In the genomic region with DNA sequence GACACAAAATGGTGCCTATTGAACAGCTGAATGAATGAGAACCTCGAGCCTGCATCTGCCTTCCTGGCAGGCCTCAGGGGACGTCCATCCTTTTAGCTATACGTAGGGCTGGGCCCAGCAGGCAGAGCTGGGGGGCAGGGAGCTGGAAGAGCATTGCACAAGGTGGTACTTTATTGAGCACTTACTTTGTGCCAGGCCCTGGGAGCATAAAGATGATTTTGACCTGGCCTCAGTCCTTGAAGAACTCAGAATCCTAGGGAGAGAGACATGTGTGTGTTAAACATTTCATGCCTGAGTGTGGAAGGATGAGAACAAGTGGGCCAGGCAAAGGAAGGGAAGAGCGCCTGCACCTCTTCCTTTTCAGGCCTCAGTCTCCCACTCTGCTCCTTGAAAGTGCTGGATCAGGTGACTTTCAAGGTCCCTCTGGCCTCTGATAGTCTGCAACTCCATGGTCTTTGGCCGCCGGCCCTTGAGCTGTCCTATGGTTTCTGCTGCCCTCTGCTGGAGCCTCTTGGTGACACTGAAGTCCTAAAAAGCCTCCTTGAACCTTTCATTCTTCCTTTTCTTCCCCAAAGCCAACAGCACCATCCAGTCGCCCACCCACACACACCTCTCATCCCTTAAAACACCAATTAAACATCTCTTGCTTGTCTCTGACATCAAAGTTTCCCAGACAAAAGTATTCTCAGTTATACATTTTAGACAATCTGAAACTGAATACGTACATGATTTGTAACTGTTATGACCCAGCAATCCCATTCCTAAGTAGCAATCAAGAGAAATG, we compare ENCODE assay signal across 1 cellular context.
TF ChIP-seq lines count a peak whose summit lies in the region.

No MANE protein-coding gene starts in this region.

TF ChIP-seq in K562, 482 proteins besides CTCF, POLR2A, EP300 and RAD21 (continued from another document and continues in another):
- TF ChIP-seq, protein P1, sequence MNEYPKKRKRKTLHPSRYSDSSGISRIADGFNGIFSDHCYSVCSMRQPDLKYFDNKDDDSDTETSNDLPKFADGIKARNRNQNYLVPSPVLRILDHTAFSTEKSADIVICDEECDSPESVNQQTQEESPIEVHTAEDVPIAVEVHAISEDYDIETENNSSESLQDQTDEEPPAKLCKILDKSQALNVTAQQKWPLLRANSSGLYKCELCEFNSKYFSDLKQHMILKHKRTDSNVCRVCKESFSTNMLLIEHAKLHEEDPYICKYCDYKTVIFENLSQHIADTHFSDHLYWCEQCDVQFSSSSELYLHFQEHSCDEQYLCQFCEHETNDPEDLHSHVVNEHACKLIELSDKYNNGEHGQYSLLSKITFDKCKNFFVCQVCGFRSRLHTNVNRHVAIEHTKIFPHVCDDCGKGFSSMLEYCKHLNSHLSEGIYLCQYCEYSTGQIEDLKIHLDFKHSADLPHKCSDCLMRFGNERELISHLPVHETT (CRISPR knock-in tag; conservative IDR thresholded peaks at IDR 0.05 in 1 of 2, IDR thresholded peaks at IDR 0.05 in 1 of 2): no peak
- TF ChIP-seq TOE1 (IDR thresholded peaks at IDR 0.05; ENCODE audit: borderline replicate concordance): peak; percentile 84; the same call in 1 of the 2 replicates
- TF ChIP-seq TOE1 (CRISPR knock-in tag; IDR thresholded peaks at IDR 0.05; ENCODE audit: borderline replicate concordance, low read depth): no peak
- no peak for TF ChIP-seq ZNF274 (IDR thresholded peaks at IDR 0.05; ENCODE audit: borderline replicate concordance, low read depth, low read length)
- no peak for TF ChIP-seq PML (IDR thresholded peaks at IDR 0.05; ENCODE audit: low read length)
- TF ChIP-seq CBFA2T2 (conservative IDR thresholded peaks at IDR 0.05): 0 out of 2 replicates have a peak, but pooled peaks have one; percentile 10
- TF ChIP-seq RAD51 (IDR thresholded peaks at IDR 0.05; ENCODE audit: borderline replicate concordance, low read depth): peak; percentile 80
- TF ChIP-seq XRCC3 (IDR thresholded peaks at IDR 0.05): no peak
- TF ChIP-seq TCF7 (IDR thresholded peaks at IDR 0.05; ENCODE audit: borderline replicate concordance): no peak
- TF ChIP-seq SP2 (IDR thresholded peaks at IDR 0.05; ENCODE audit: extremely low read depth, low read depth, low read length, poor library complexity, severe bottlenecking): peak; percentile 65
- TF ChIP-seq ZFP91 (CRISPR knock-in tag; IDR thresholded peaks at IDR 0.05): no peak
- TF ChIP-seq MAZ (CRISPR knock-in tag; conservative IDR thresholded peaks at IDR 0.05 in 1 of 2, IDR thresholded peaks at IDR 0.05 in 1 of 2): peak in 1 of 2 experiments; percentile 62; a peak in 2 of 4 replicates
- TF ChIP-seq ESRRA (IDR thresholded peaks at IDR 0.05; ENCODE audit: borderline replicate concordance, low read depth): peak; percentile 63; the same call in 1 of the 2 replicates
- TF ChIP-seq NFIC (IDR thresholded peaks at IDR 0.05): peak; percentile 60
- 0 out of 2 replicates have a peak, but pooled peaks have one; percentile 40 for TF ChIP-seq ATF7 (IDR thresholded peaks at IDR 0.05)
- no peak for TF ChIP-seq HOXB6 (CRISPR knock-in tag; IDR thresholded peaks at IDR 0.05; ENCODE audit: borderline replicate concordance)
- peak; percentile 14; the same call in 1 of the 2 replicates for TF ChIP-seq SIN3B (IDR thresholded peaks at IDR 0.05; ENCODE audit: low read depth)
- TF ChIP-seq, protein P2, sequence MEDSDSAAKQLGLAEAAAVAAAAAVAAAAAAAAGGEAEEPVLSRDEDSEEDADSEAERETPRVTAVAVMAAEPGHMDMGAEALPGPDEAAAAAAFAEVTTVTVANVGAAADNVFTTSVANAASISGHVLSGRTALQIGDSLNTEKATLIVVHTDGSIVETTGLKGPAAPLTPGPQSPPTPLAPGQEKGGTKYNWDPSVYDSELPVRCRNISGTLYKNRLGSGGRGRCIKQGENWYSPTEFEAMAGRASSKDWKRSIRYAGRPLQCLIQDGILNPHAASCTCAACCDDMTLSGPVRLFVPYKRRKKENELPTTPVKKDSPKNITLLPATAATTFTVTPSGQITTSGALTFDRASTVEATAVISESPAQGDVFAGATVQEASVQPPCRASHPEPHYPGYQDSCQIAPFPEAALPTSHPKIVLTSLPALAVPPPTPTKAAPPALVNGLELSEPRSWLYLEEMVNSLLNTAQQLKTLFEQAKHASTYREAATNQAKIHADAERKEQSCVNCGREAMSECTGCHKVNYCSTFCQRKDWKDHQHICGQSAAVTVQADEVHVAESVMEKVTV (CRISPR knock-in tag; IDR thresholded peaks at IDR 0.05): peak; percentile 89
- TF ChIP-seq RCOR1 (IDR thresholded peaks at IDR 0.05; ENCODE audit: borderline replicate concordance in 1 of 2, low read depth in 2 of 2, low read length in 2 of 2): peak in 1 of 2 experiments; percentile 50; a peak in 1 of 4 replicates
- TF ChIP-seq RB1 (IDR thresholded peaks at IDR 0.05; ENCODE audit: low read depth): peak; percentile 89
- TF ChIP-seq TBL1XR1 (IDR thresholded peaks at IDR 0.05; ENCODE audit: low read length in 2 of 2): peak in 1 of 2 experiments; percentile 30; a peak in 1 of 4 replicates
- 0 out of 2 replicates have a peak, but pooled peaks have one; percentile 30 for TF ChIP-seq SMAD4 (CRISPR knock-in tag; conservative IDR thresholded peaks at IDR 0.05)
- TF ChIP-seq, protein P3, sequence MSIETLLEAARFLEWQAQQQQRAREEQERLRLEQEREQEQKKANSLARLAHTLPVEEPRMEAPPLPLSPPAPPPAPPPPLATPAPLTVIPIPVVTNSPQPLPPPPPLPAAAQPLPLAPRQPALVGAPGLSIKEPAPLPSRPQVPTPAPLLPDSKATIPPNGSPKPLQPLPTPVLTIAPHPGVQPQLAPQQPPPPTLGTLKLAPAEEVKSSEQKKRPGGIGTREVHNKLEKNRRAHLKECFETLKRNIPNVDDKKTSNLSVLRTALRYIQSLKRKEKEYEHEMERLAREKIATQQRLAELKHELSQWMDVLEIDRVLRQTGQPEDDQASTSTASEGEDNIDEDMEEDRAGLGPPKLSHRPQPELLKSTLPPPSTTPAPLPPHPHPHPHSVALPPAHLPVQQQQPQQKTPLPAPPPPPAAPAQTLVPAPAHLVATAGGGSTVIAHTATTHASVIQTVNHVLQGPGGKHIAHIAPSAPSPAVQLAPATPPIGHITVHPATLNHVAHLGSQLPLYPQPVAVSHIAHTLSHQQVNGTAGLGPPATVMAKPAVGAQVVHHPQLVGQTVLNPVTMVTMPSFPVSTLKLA (conservative IDR thresholded peaks at IDR 0.05): no peak
- TF ChIP-seq ZNF24 (IDR thresholded peaks at IDR 0.05): peak; percentile 54; the same call in 1 of the 2 replicates
- peak; percentile 30; the same call in 1 of the 2 replicates for TF ChIP-seq L3MBTL2 (IDR thresholded peaks at IDR 0.05)
- peak; percentile 73 for TF ChIP-seq BHLHE40 (IDR thresholded peaks at IDR 0.05; ENCODE audit: low read length)
- TF ChIP-seq PHF20 (IDR thresholded peaks at IDR 0.05; ENCODE audit: partially characterized antibody): peak; percentile 88
- no peak for TF ChIP-seq RUNX1 (IDR thresholded peaks at IDR 0.05; ENCODE audit: low read depth)
- TF ChIP-seq, protein P4, sequence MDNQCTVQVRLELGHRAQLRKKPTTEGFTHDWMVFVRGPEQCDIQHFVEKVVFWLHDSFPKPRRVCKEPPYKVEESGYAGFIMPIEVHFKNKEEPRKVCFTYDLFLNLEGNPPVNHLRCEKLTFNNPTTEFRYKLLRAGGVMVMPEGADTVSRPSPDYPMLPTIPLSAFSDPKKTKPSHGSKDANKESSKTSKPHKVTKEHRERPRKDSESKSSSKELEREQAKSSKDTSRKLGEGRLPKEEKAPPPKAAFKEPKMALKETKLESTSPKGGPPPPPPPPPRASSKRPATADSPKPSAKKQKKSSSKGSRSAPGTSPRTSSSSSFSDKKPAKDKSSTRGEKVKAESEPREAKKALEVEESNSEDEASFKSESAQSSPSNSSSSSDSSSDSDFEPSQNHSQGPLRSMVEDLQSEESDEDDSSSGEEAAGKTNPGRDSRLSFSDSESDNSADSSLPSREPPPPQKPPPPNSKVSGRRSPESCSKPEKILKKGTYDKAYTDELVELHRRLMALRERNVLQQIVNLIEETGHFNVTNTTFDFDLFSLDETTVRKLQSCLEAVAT (IDR thresholded peaks at IDR 0.05): 0 out of 4 replicates have a peak, but pooled peaks of 1 of the 2 experiments have one; percentile 51
- TF ChIP-seq GABPB1 (CRISPR knock-in tag; IDR thresholded peaks at IDR 0.05): peak; percentile 38; the same call in 1 of the 2 replicates
- TF ChIP-seq CTBP1 (IDR thresholded peaks at IDR 0.05; ENCODE audit: borderline replicate concordance): peak; percentile 58; the same call in 1 of the 2 replicates
- TF ChIP-seq ZBTB17 (CRISPR knock-in tag; IDR thresholded peaks at IDR 0.05): 0 out of 2 replicates have a peak, but pooled peaks have one; percentile 38
- no peak for TF ChIP-seq FOXJ2 (tag; IDR thresholded peaks at IDR 0.05)
- no peak for TF ChIP-seq ZNF589 (CRISPR knock-in tag; IDR thresholded peaks at IDR 0.05; ENCODE audit: low read depth)
- 0 out of 2 replicates have a peak, but pooled peaks have one; percentile 36 for TF ChIP-seq KAT8 (IDR thresholded peaks at IDR 0.05; ENCODE audit: low read depth)
- TF ChIP-seq GATAD2A (IDR thresholded peaks at IDR 0.05): no peak
- TF ChIP-seq, protein P5, sequence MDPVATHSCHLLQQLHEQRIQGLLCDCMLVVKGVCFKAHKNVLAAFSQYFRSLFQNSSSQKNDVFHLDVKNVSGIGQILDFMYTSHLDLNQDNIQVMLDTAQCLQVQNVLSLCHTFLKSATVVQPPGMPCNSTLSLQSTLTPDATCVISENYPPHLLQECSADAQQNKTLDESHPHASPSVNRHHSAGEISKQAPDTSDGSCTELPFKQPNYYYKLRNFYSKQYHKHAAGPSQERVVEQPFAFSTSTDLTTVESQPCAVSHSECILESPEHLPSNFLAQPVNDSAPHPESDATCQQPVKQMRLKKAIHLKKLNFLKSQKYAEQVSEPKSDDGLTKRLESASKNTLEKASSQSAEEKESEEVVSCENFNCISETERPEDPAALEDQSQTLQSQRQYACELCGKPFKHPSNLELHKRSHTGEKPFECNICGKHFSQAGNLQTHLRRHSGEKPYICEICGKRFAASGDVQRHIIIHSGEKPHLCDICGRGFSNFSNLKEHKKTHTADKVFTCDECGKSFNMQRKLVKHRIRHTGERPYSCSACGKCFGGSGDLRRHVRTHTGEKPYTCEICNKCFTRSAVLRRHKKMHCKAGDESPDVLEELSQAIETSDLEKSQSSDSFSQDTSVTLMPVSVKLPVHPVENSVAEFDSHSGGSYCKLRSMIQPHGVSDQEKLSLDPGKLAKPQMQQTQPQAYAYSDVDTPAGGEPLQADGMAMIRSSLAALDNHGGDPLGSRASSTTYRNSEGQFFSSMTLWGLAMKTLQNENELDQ (CRISPR knock-in tag; IDR thresholded peaks at IDR 0.05; ENCODE audit: borderline replicate concordance): no peak
- TF ChIP-seq MCM3 (IDR thresholded peaks at IDR 0.05): no peak
- peak; percentile 19 for TF ChIP-seq ARHGAP35 (IDR thresholded peaks at IDR 0.05; ENCODE audit: partially characterized antibody)
- TF ChIP-seq MYC (IDR thresholded peaks at IDR 0.05; ENCODE audit: low read depth, low read length): no peak
- TF ChIP-seq MYC (CRISPR knock-in tag; IDR thresholded peaks at IDR 0.05; ENCODE audit: borderline replicate concordance, low read depth): 0 out of 2 replicates have a peak, but pooled peaks have one; percentile 43
- TF ChIP-seq MAFF (IDR thresholded peaks at IDR 0.05; ENCODE audit: low read length): no peak
- TF ChIP-seq HNRNPH1 (optimal IDR thresholded peaks at IDR 0.05; ENCODE audit: low read depth, low read length): no peak
- no peak for TF ChIP-seq KAT7 (CRISPR knock-in tag; IDR thresholded peaks at IDR 0.05; ENCODE audit: borderline replicate concordance)
- TF ChIP-seq ZNF263 (CRISPR knock-in tag; IDR thresholded peaks at IDR 0.05; ENCODE audit: borderline replicate concordance): peak; percentile 40; the same call in 1 of the 2 replicates
- peak; percentile 54; the same call in 1 of the 2 replicates for TF ChIP-seq ZNF197 (CRISPR knock-in tag; IDR thresholded peaks at IDR 0.05; ENCODE audit: low read depth)
- TF ChIP-seq THRAP3 (IDR thresholded peaks at IDR 0.05; ENCODE audit: borderline replicate concordance): 0 out of 2 replicates have a peak, but pooled peaks have one; percentile 83
- TF ChIP-seq CUX1 (CRISPR knock-in tag; IDR thresholded peaks at IDR 0.05): no peak
- TF ChIP-seq SREBF1 (IDR thresholded peaks at IDR 0.05; ENCODE audit: borderline replicate concordance, low read depth, low read length): 0 out of 2 replicates have a peak, but pooled peaks have one; percentile 30
